8 cellular contexts compared by ENCODE assay signal in the genomic region with DNA sequence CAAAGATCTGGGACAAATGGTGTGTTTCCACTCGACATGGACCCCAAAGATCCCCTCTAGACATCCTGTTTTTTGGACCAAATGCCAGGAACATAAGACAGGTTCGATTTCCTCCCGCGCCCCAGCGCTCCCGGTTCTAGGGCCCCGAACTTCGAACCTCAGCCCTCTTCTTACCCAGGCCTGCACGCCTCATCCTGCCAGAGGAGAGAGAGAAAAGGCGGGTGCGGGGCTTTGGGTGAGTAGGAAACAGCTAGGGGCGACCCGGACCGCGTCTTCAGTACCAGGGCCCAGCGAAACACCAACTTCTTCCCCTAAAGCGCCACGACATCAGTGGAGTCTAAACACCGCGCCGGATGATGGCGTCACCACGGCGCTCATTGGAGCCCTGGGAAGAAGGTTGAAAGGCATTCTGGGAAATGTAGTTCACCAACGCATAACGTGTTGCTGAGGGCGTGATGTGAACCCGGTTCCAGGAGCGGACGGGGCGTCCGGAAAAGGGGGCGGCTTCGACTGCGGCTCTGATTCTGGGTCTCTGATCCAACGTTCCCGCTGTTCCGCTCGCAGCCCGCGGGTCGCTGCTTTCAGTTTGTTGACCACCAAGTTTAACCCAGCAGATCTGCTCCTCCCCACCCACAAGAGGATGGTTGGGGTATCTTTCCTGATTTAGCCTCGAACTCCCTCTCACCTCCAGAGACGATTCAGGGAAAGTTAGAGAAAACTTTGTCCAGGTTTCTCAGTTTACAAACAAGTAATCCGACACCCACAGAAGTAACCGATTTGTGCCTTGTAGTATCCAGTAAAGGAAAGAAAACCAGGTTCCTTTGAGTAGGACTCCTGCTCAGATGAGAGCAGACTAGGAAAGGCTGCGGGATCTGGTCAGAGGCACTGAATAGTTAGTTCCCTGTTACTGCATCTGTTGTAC. TPM values are rescaled to one million over a fixed set of nuclear protein-coding genes. Genes with fewer than 3 reads are reported as not detected.
A peak's percentile ranks its signal among the peaks of the same experiment; 100 is the strongest.
DNase-seq lines count a peak whose midpoint lies in the region; ATAC-seq and TF ChIP-seq lines count a peak whose summit lies in the region.

TSS of gene BET1 (minus strand) at position 332 of the 922 bp plus-strand sequence. CDS start at position 193, 139 bp downstream.

- peaks cover 4% of the 10 kb centered on the region for H3K27me3 ChIP-seq in upper lobe of right lung

- H3K27ac Mint-ChIP-seq in T-helper 1 cell treated with Interleukin-12 subunit alpha and Interleukin-12 subunit beta and Interleukin-4 antibody, amounts not matched to agents 30 μg/mL and 1 μg/mL, for 36 hours = peak within 1 kb of the TSS; percentile 98

- in situ Hi-C loops in GM13977 (cut with MboI; ENCODE audit: low pct_unique_long_range_greater_than_20kb, low sequenced_read_pairs, unreplicated experiment) = no loop called here

- no peak for TF ChIP-seq CTCF in GM13977 (IDR thresholded peaks at IDR 0.05; ENCODE audit: extremely low read depth, insufficient read depth, missing control alignments)
- TF ChIP-seq CTCF in upper lobe of right lung (IDR thresholded peaks at IDR 0.05) = no peak

- no peaks in the 10 kb centered on the region for H3K36me3 ChIP-seq in upper lobe of right lung

- DNase-seq in GM13977 (ENCODE audit: low spot score) = peak; percentile 91
- peak; percentile 94 for DNase-seq in NCI-H1694 (lab: John Stamatoyannopoulos, UW)
- peak; percentile 98 for DNase-seq in amniotic stem cell (lab: John Stamatoyannopoulos, UW)
- DNase-seq in left cardiac atrium = peak; percentile 97
- DNase-seq in posterior vena cava (ENCODE audit: low spot score) = peak; percentile 98
- peak; percentile 97 for DNase-seq in upper lobe of right lung

- H3K4me3 ChIP-seq in upper lobe of right lung = peak within 1 kb of the TSS; percentile 93

- peaks cover 2% of the 10 kb centered on the region for H3K36me3 Mint-ChIP-seq in T-helper 1 cell treated with Interleukin-12 subunit alpha and Interleukin-12 subunit beta and Interleukin-4 antibody, amounts not matched to agents 30 μg/mL and 1 μg/mL, for 36 hours (ENCODE audit: low read depth)

- H3K27me3 Mint-ChIP-seq in T-helper 1 cell treated with Interleukin-12 subunit alpha and Interleukin-12 subunit beta and Interleukin-4 antibody, amounts not matched to agents 30 μg/mL and 1 μg/mL, for 36 hours (ENCODE audit: low read depth) = peaks cover 21% of the 10 kb centered on the region

- peaks cover 30% of the 10 kb centered on the region for H3K4me1 ChIP-seq in upper lobe of right lung

- ATAC-seq in HG02884 (IDR thresholded peaks at IDR 0.05; ENCODE audit: unreplicated experiment) (peak; percentile 96), left cardiac atrium (peak; percentile 100), upper lobe of right lung (peak; percentile 100)

- no peaks in the 10 kb centered on the region for H3K9me3 ChIP-seq in upper lobe of right lung

- no peaks in the 10 kb centered on the region for H3K9me3 Mint-ChIP-seq in T-helper 1 cell treated with Interleukin-12 subunit alpha and Interleukin-12 subunit beta and Interleukin-4 antibody, amounts not matched to agents 30 μg/mL and 1 μg/mL, for 36 hours

- peak within 1 kb of the TSS; percentile 95 for H3K27ac ChIP-seq in upper lobe of right lung

- H3K4me3 Mint-ChIP-seq in T-helper 1 cell treated with Interleukin-12 subunit alpha and Interleukin-12 subunit beta and Interleukin-4 antibody, amounts not matched to agents 30 μg/mL and 1 μg/mL, for 36 hours = peak within 1 kb of the TSS; percentile 98

- intact Hi-C loops in left cardiac atrium (cut with DNase I) = loop anchor here in 1 of 2 donors (5.0 to 10.0 kb wide), 3 partner anchors 77 to 271 kb away; no protein-coding TSS in a partner anchor
- intact Hi-C loops in posterior vena cava (cut with DNase I) = loop anchor here in 1 of 2 donors (10.0 kb wide), 1 partner anchor 79 kb away; the partner anchor contains the start of gene GNG11
- intact Hi-C loops in upper lobe of right lung (cut with DNase I) = loop anchor here (10.0 kb wide), 1 partner anchor 769 kb away; the partner anchor contains the start of gene VPS50

- H3K4me1 Mint-ChIP-seq in T-helper 1 cell treated with Interleukin-12 subunit alpha and Interleukin-12 subunit beta and Interleukin-4 antibody, amounts not matched to agents 30 μg/mL and 1 μg/mL, for 36 hours (ENCODE audit: low read depth) = peaks cover 29% of the 10 kb centered on the region

RNA-seq across cellular contexts. Expression of gene BET1, which starts in this region (rescaled TPM):
- total RNA-seq in left cardiac atrium (10 to 100 TPM; 17.0 to 17.1 TPM), posterior vena cava (10 to 100 TPM; 17.0 to 19.2 TPM), upper lobe of right lung (24.3 TPM)

Comparison
In these comparisons a context has a peak if more than half of its experiments do, and no peak if none do; other contexts are left out.
1. Peak in every context shown above with its lines: DNase-seq, ATAC-seq, H3K4me3 ChIP-seq and H3K27ac ChIP-seq.